ENCODE assay signal across 13 cellular contexts in genomic region chr13:85520445-85520844, GRCh38.
DNase-seq lines count a peak whose midpoint lies in the region; ATAC-seq and TF ChIP-seq lines count a peak whose summit lies in the region.
"Had no signal": no experiment of that assay in that cellular context is flagged by ENCODE, and none has a peak within 500 bp of the region (broad histone marks: within the 10 kb centered on the region; RNA-seq: fewer than 3 reads in every experiment).

No MANE protein-coding gene starts in this region.

- no peak overlapping the region for H3K4me2 ChIP-seq in smooth muscle cell

- TF ChIP-seq CTCF in smooth muscle cell (IDR thresholded peaks at IDR 0.05; ENCODE audit: borderline replicate concordance, insufficient read depth, poor library complexity, severe bottlenecking), result no peak

- H3K27me3 ChIP-seq in adipocyte (replicated peaks; ENCODE audit: control insufficient read depth, insufficient read depth, low read length), result no peaks in the 10 kb centered on the region
- H3K27me3 ChIP-seq in smooth muscle cell (ENCODE audit: low read depth), result no peaks in the 10 kb centered on the region

- H3K27ac ChIP-seq in smooth muscle cell (ENCODE audit: low read depth), result no peak overlapping the region

- H3K36me3 ChIP-seq in adipocyte (ENCODE audit: control insufficient read depth, insufficient read depth, low read length, severe bottlenecking) (no peaks in the 10 kb centered on the region), smooth muscle cell (ENCODE audit: low read depth) (no peaks in the 10 kb centered on the region)

- no peaks in the 10 kb centered on the region for H3K9me3 ChIP-seq in adipocyte (ENCODE audit: control insufficient read depth, low read length)
- no peaks in the 10 kb centered on the region for H3K9me3 ChIP-seq in smooth muscle cell (replicated peaks; ENCODE audit: low read depth)

- ATAC-seq in GM18867 (IDR thresholded peaks at IDR 0.05; ENCODE audit: unreplicated experiment) (no peak), GM21723 (IDR thresholded peaks at IDR 0.05; ENCODE audit: unreplicated experiment) (no peak)
- ATAC-seq: stimulated activated naive B cell treated with anti-CD40 and anti-IgM and Interleukin-4, amounts not matched to agents 10 μg/mL and 1 μg/mL and 100 μg/mL, for 72 hours had no signal

- H3K79me2 ChIP-seq in smooth muscle cell (ENCODE audit: low read depth), result no peaks in the 10 kb centered on the region

- H3K4me1 ChIP-seq in adipocyte (ENCODE audit: control insufficient read depth, insufficient read depth, low read length) (peaks cover 8% of the 10 kb centered on the region), smooth muscle cell (ENCODE audit: low read depth) (no peaks in the 10 kb centered on the region)

- H4K20me1 ChIP-seq in smooth muscle cell (ENCODE audit: low read depth), result no peaks in the 10 kb centered on the region

- H3K4me3 ChIP-seq in adipocyte (ENCODE audit: low read length), result no peak overlapping the region
- no peak overlapping the region for H3K4me3 ChIP-seq in smooth muscle cell

- DNase-seq in NCI-H748 (lab: John Stamatoyannopoulos, UW; ENCODE audit: unreplicated experiment), result peak; percentile 41
- DNase-seq in NCI-H748 treated with DMSO at 0.1 percent for 48 hours (lab: John Stamatoyannopoulos, UW), result no peak
- peak; percentile 84 for DNase-seq in adipocyte (ENCODE audit: low read depth)
- peak; percentile 16 for DNase-seq in fibroblast of the conjunctiva (ENCODE audit: low read depth)
- DNase-seq in smooth muscle cell (lab: John Stamatoyannopoulos, UW; ENCODE audit: unreplicated experiment), result no peak
- no peak for DNase-seq in KBM-7
- DNase-seq: effector CD8-positive, alpha-beta T cell; foreskin melanocyte; Kasumi-1; NCI-H1436 treated with DMSO at 0.1 percent for 48 hours; stimulated activated naive B cell treated with anti-CD40 and anti-IgM and Interleukin-4, amounts not matched to agents 10 μg/mL and 1 μg/mL and 100 μg/mL, for 72 hours had no signal

- H3K9ac ChIP-seq in adipocyte (ENCODE audit: low read length) (no peak overlapping the region), smooth muscle cell (ENCODE audit: low read depth) (no peak overlapping the region)

- in situ Hi-C loops in KBM-7 (cut with MboI; ENCODE audit: low pct_unique_long_range_greater_than_20kb, low sequenced_read_pairs), result no loop called here

- H2AFZ ChIP-seq in smooth muscle cell (ENCODE audit: low read depth), result peak overlapping the region; percentile 61

- no peaks in the 10 kb centered on the region for H3F3A ChIP-seq in smooth muscle cell (ENCODE audit: low read depth)

Comparison
In these comparisons a context has a peak if more than half of its experiments do, and no peak if none do; other contexts are left out.
1. DNase-seq: peak in NCI-H748 (single experiment), adipocyte (single experiment) and fibroblast of the conjunctiva (single experiment); none in NCI-H748 treated with DMSO at 0.1 percent for 48 hours (single experiment), smooth muscle cell (single experiment) and KBM-7 (single experiment).